ENCODE assay signal across 15 cellular contexts in the genomic region with DNA sequence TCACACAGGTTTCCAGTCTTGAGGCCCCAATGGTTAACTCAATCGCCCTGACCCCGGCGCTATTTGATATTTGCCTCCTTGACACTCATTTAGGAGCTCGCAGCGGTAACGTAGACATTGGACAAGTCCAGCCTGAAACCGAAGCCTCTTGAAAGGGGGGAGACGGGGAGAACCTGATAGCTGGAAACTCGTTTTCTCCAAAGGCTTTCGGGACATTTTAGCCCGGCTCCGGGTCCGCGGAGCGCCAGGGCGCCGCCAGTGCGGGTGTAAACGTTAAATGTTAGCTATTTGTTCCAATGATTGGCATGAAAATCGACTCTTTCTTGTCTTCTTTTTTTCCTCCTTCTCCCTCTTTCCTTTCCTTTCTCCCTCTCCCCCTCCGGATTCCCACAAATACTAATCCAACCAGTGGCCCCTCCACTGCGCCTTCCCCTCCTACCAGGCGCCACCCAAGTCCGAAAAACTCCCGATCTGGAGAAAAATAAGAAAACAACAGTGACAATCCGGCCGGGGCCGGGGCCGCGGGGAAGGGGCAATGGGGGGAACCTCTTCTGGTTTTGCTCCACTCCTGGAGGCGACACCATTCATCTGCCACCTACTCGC. TPM values are rescaled to one million over a fixed set of nuclear protein-coding genes. Genes with fewer than 3 reads are reported as not detected.
A peak's percentile ranks its signal among the peaks of the same experiment; 100 is the strongest.
DNase-seq lines count a peak whose midpoint lies in the region; ATAC-seq, FAIRE-seq and TF ChIP-seq lines count a peak whose summit lies in the region.
"Had no signal": no experiment of that assay in that cellular context is flagged by ENCODE, and none has a peak within 500 bp of the region (broad histone marks: within the 10 kb centered on the region; RNA-seq: fewer than 3 reads in every experiment).

No MANE protein-coding gene starts in this region.

- H3K27me3 ChIP-seq in endothelial cell of umbilical vein (ENCODE audit: control insufficient read depth in 2 of 2, insufficient read depth in 2 of 2, low read length in 2 of 2) (peaks cover 33 to 42% of the 10 kb centered on the region in 2 experiments), body of pancreas (peaks cover 7 to 61% of the 10 kb centered on the region in 2 donors)

- H3K27ac ChIP-seq in endothelial cell of umbilical vein (ENCODE audit: insufficient read depth, low read depth, low read length) (no peak overlapping the region), body of pancreas (no peak overlapping the region)
- H3K27ac ChIP-seq: dorsolateral prefrontal cortex, GM23248 had no signal

- no peaks in the 10 kb centered on the region for H3K9me1 ChIP-seq in endothelial cell of umbilical vein (replicated peaks; ENCODE audit: control insufficient read depth, extremely low read depth, insufficient read depth, low read length)

- no peak overlapping the region for H3K9ac ChIP-seq in endothelial cell of umbilical vein (replicated peaks; ENCODE audit: extremely low read depth, insufficient read depth, low read length)
- H3K9ac ChIP-seq: GM23248 had no signal

- H3K4me2 ChIP-seq in endothelial cell of umbilical vein (ENCODE audit: insufficient read depth, low read length), result peak overlapping the region; percentile 84

- dilution Hi-C loops in endothelial cell of umbilical vein (cut with MboI; ENCODE audit: extremely low pct_ligation_motif_present, low sequenced_read_pairs), result no loop called here

- TF ChIP-seq CTCF in endothelial cell of umbilical vein (IDR thresholded peaks at IDR 0.05; ENCODE audit: extremely low read depth in 1 of 2, insufficient read depth in 1 of 2, low read depth in 1 of 2, low read length in 2 of 2) (no peak), body of pancreas (IDR thresholded peaks at IDR 0.05) (no peak)

- H3K4me3 Mint-ChIP-seq in activated CD4-positive, alpha-beta T cell treated with anti-CD3 and anti-CD28 coated beads, Interleukin-2, amount 10 ng/mL, durations not matched to agents 24 days and 14 days, result no peak overlapping the region
- H3K4me3 Mint-ChIP-seq in T-helper 17 cell, result peak overlapping the region; percentile 77

- CTCF ChIA-PET in endothelial cell of umbilical vein (lab: Charles Lee), result interaction anchor here (1.1 to 1.4 kb wide), 2 partner anchors 89 to 165 kb away, joined by 3 to 4 read pairs; no protein-coding TSS in a partner anchor

- H3K4me1 Mint-ChIP-seq in activated CD4-positive, alpha-beta T cell treated with anti-CD3 and anti-CD28 coated beads, Interleukin-2, amount 10 ng/mL, durations not matched to agents 24 days and 14 days, result peaks cover 16% of the 10 kb centered on the region
- peaks cover 23% of the 10 kb centered on the region for H3K4me1 Mint-ChIP-seq in T-helper 17 cell

- intact Hi-C loops in activated CD4-positive, alpha-beta T cell treated with anti-CD3 and anti-CD28 coated beads, Interleukin-2, amount 10 ng/mL, durations not matched to agents 24 days and 14 days (cut with micrococcal nuclease), result loop anchor here (5.0 kb wide), 1 partner anchor 1170 kb away; no protein-coding TSS in a partner anchor
- intact Hi-C loops in endothelial cell of umbilical vein (cut with micrococcal nuclease), result no loop called here
- intact Hi-C loops in body of pancreas (cut with DNase I), result no loop called here

- peaks cover 79% of the 10 kb centered on the region for H3K27me3 Mint-ChIP-seq in activated CD4-positive, alpha-beta T cell treated with anti-CD3 and anti-CD28 coated beads, Interleukin-2, amount 10 ng/mL, durations not matched to agents 24 days and 14 days
- H3K27me3 Mint-ChIP-seq in T-helper 17 cell, result peaks cover 77% of the 10 kb centered on the region

- BruUV-seq in endothelial cell of umbilical vein (replicated peaks; lab: Mats Ljungman, UMichigan), result no TSS peak

- H3K79me2 ChIP-seq in endothelial cell of umbilical vein (ENCODE audit: control insufficient read depth, insufficient read depth, low read length), result no peaks in the 10 kb centered on the region

- peaks cover 13% of the 10 kb centered on the region for H3K36me3 Mint-ChIP-seq in activated CD4-positive, alpha-beta T cell treated with anti-CD3 and anti-CD28 coated beads, Interleukin-2, amount 10 ng/mL, durations not matched to agents 24 days and 14 days (ENCODE audit: low read depth)
- H3K36me3 Mint-ChIP-seq in T-helper 17 cell (ENCODE audit: low read depth), result peaks cover 9% of the 10 kb centered on the region

- H3K4me1 ChIP-seq in endothelial cell of umbilical vein (ENCODE audit: control insufficient read depth, extremely low read depth, insufficient read depth, low read length), result peaks cover 36% of the 10 kb centered on the region
- peaks cover 29% of the 10 kb centered on the region for H3K4me1 ChIP-seq in body of pancreas

- ATAC-seq in T-helper 17 cell (no peak), body of pancreas (no peak), HG02870 (IDR thresholded peaks at IDR 0.05; ENCODE audit: unreplicated experiment) (no peak)

- H4K20me1 ChIP-seq in endothelial cell of umbilical vein (replicated peaks; ENCODE audit: control insufficient read depth, extremely low read depth, insufficient read depth, low read length), result no peaks in the 10 kb centered on the region

- DNase-seq in activated CD4-positive, alpha-beta T cell treated with anti-CD3 and anti-CD28 coated beads, Interleukin-2, amount 10 ng/mL, durations not matched to agents 24 days and 14 days, result peak; percentile 71
- DNase-seq in activated CD4-positive, alpha-beta T cell treated with anti-CD3 and anti-CD28 coated beads, Interleukin-2, amount 50 U/mL, for 4 hours, result no peak
- no peak for DNase-seq in T-helper 17 cell
- no peak for DNase-seq in endothelial cell of umbilical vein (ENCODE audit: low read depth, low spot score)
- peak; percentile 63 for DNase-seq in retina
- no peak for DNase-seq in body of pancreas
- DNase-seq in kidney tubule cell (ENCODE audit: low spot score), result no peak
- DNase-seq: COR-L47, dorsolateral prefrontal cortex, GM23248, NCI-H1694 treated with DMSO at 0.1 percent for 48 hours, RPMI8226, T-helper 9 cell had no signal

- H3K36me3 ChIP-seq in endothelial cell of umbilical vein (ENCODE audit: control insufficient read depth in 2 of 2, extremely low read depth in 1 of 2, insufficient read depth in 2 of 2, low read length in 2 of 2) (no peaks in the 10 kb centered on the region), body of pancreas (replicated peaks in 1 of 2; ENCODE audit: insufficient read depth in 1 of 2, low read depth in 2 of 2) (no peaks in the 10 kb centered on the region)

- H3K9me3 ChIP-seq in T-helper 17 cell (ENCODE audit: control insufficient read depth, low read length, poor library complexity, severe bottlenecking), result peaks cover 8% of the 10 kb centered on the region
- no peaks in the 10 kb centered on the region for H3K9me3 ChIP-seq in endothelial cell of umbilical vein (replicated peaks; ENCODE audit: control insufficient read depth, insufficient read depth, low read length)
- H3K9me3 ChIP-seq in body of pancreas, result no peaks in the 10 kb centered on the region

- WGBS in body of pancreas, 2 donors, result 6% methylated on average over 32 of the region's 32 CpGs

- POLR2A ChIA-PET in endothelial cell of umbilical vein (lab: Charles Lee), result no interaction called here

- peak overlapping the region; percentile 70 for H2AFZ ChIP-seq in endothelial cell of umbilical vein (ENCODE audit: low read depth, low read length)
- H2AFZ ChIP-seq: GM23248 had no signal

- peak overlapping the region; percentile 73 for H3K27ac Mint-ChIP-seq in activated CD4-positive, alpha-beta T cell treated with anti-CD3 and anti-CD28 coated beads, Interleukin-2, amount 10 ng/mL, durations not matched to agents 24 days and 14 days
- peak overlapping the region; percentile 73 for H3K27ac Mint-ChIP-seq in T-helper 17 cell

- no peak for TF ChIP-seq POLR2A in endothelial cell of umbilical vein (IDR thresholded peaks at IDR 0.05; ENCODE audit: low read depth, low read length)
- no peak for TF ChIP-seq POLR2A in body of pancreas (IDR thresholded peaks at IDR 0.05)

- H3K9me3 Mint-ChIP-seq in activated CD4-positive, alpha-beta T cell treated with anti-CD3 and anti-CD28 coated beads, Interleukin-2, amount 10 ng/mL, durations not matched to agents 24 days and 14 days, result peaks cover 13% of the 10 kb centered on the region

- no peak for FAIRE-seq in endothelial cell of umbilical vein (lab: Jason Lieb, UNC)
- FAIRE-seq: GM18507 had no signal

- H3K4me3 ChIP-seq in endothelial cell of umbilical vein (replicated peaks in 1 of 3; ENCODE audit: insufficient read depth in 1 of 3, low read depth in 1 of 3, low read length in 3 of 3) (peak overlapping the region; percentile 5 to 34 (median 24)), body of pancreas (no peak overlapping the region)
- H3K4me3 ChIP-seq: dorsolateral prefrontal cortex, GM23248 had no signal

TF ChIP-seq in endothelial cell of umbilical vein, 7 proteins besides CTCF, POLR2A, EP300 and RAD21:
- TF ChIP-seq MYC (IDR thresholded peaks at IDR 0.05; ENCODE audit: low read depth, low read length) (no peak), EZH2 (IDR thresholded peaks at IDR 0.05; ENCODE audit: borderline replicate concordance, low read depth, low read length, severe bottlenecking) (peak; percentile 54)

RNA-seq across cellular contexts. Expression of a gene that starts 17.2 kb away (rescaled TPM):
- total RNA-seq in activated CD4-positive, alpha-beta T cell treated with anti-CD3 and anti-CD28 coated beads, Interleukin-2, amount 10 ng/mL, durations not matched to agents 24 days and 14 days, result 79.7 and 81.0 TPM in 2 replicates
- total RNA-seq in T-helper 17 cell (100 to 1,000 TPM in 1 of 2 donors, 10 to 100 TPM in 1; 91.9 to 149 TPM), endothelial cell of umbilical vein (30.9 and 33.0 TPM in 2 replicates), body of pancreas (under 1 TPM; 0.26 to 0.66 TPM)
- polyA plus RNA-seq in endothelial cell of umbilical vein, result 7.2 and 9.3 TPM in 2 replicates
- 6.7 and 7.0 TPM in 2 replicates for polyA plus RNA-seq in endothelial cell of umbilical vein (2011; cell fraction: cytosol; rRNA removed)
- 13.5 and 14.3 TPM in 2 replicates for polyA plus RNA-seq in endothelial cell of umbilical vein (2011; cell fraction: nucleus; rRNA removed)
- polyA plus RNA-seq in endothelial cell of umbilical vein (2012), result 16.6 and 19.7 TPM in 2 replicates
- 2.5 TPM in 2 replicates for polyA minus RNA-seq in endothelial cell of umbilical vein
- polyA minus RNA-seq in endothelial cell of umbilical vein (2011; cell fraction: cytosol; rRNA and poly(A)+ RNA removed), result not detected
- 5.0 and 8.9 TPM in 2 replicates for polyA minus RNA-seq in endothelial cell of umbilical vein (2011; cell fraction: nucleus; rRNA and poly(A)+ RNA removed)
- total RNA-seq: GM23248 had no signal
- polyA plus RNA-seq: GM23248 had no signal

Comparison
In these comparisons a context has a peak if more than half of its experiments do, and no peak if none do; other contexts are left out.
1. DNase-seq: peak in activated CD4-positive, alpha-beta T cell treated with anti-CD3 and anti-CD28 coated beads, Interleukin-2, amount 10 ng/mL, durations not matched to agents 24 days and 14 days (single experiment) and retina (single experiment); none in activated CD4-positive, alpha-beta T cell treated with anti-CD3 and anti-CD28 coated beads, Interleukin-2, amount 50 U/mL, for 4 hours (0 of 2), T-helper 17 cell (0 of 3), endothelial cell of umbilical vein (single experiment), body of pancreas (0 of 4) and kidney tubule cell (single experiment).
2. H3K4me3 ChIP-seq: peak in endothelial cell of umbilical vein (3 of 3); none in body of pancreas (0 of 2).
3. RNA of a gene that starts 17.2 kb away (total RNA-seq): 91.9 to 149 TPM in T-helper 17 cell, 79.7 to 81.0 TPM in activated CD4-positive, alpha-beta T cell treated with anti-CD3 and anti-CD28 coated beads, Interleukin-2, amount 10 ng/mL, durations not matched to agents 24 days and 14 days and 30.9 to 33.0 TPM in endothelial cell of umbilical vein; 0.26 to 0.66 TPM in body of pancreas; every median in the first group is over 10 times any median in the second.